In the genomic region with DNA sequence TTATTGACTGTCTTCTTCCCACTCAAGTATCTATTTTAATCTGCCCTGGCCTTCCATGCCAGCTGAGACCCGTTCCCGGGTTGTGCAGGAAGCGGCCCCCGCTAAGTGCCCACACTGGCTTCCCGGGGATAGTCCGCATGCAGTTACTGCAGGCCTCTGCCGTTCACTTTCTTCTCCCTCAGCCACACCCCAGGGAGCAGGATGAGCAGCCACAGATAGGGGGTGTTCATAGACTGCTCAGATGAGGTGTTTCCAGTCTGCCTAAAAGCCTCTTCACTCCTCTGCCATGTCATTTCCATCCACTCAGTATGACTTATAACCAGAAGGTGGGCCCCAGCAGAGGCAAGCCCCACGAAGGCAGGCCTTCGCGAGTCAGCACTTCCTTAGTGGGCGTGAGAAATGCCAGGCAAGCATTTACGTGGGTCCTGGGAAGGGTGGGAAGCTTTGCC, we compare ENCODE assay signal across 11 cellular contexts. TPM values are rescaled to one million over a fixed set of nuclear protein-coding genes. Genes with fewer than 3 reads are reported as not detected.
A peak's percentile ranks its signal among the peaks of the same experiment; 100 is the strongest.
DNase-seq lines count a peak whose midpoint lies in the region; ATAC-seq, FAIRE-seq and TF ChIP-seq lines count a peak whose summit lies in the region.
"Had no signal": no experiment of that assay in that cellular context is flagged by ENCODE, and none has a peak within 500 bp of the region (broad histone marks: within the 10 kb centered on the region; RNA-seq: fewer than 3 reads in every experiment).

No MANE protein-coding gene starts in this region.

- H3K79me2 ChIP-seq in HepG2 (ENCODE audit: insufficient read depth, low read length): peaks cover 49% of the 10 kb centered on the region

- no TSS peak for BruUV-seq in HepG2 (replicated peaks; lab: Mats Ljungman, UMichigan)

- no peak overlapping the region for H2AFZ ChIP-seq in HepG2 (ENCODE audit: low read length)

- peaks cover 17 to 52% of the 10 kb centered on the region in 2 experiments; a peak in 4 of 5 replicates for H3K36me3 ChIP-seq in HepG2 (replicated peaks in 1 of 2; ENCODE audit: control insufficient read depth in 1 of 2, insufficient read depth in 2 of 2, low read length in 2 of 2)
- peaks cover 7 to 53% (median 49%) of the 10 kb centered on the region in 4 donors for H3K36me3 ChIP-seq in stomach
- peaks cover 2% of the 10 kb centered on the region for H3K36me3 ChIP-seq in brain microvascular endothelial cell (replicated peaks)

- H3K27ac Mint-ChIP-seq in activated naive CD4-positive, alpha-beta T cell treated with anti-CD3 and anti-CD28 coated beads, Interleukin-2, amount 10 ng/mL, durations not matched to agents 7 days and 5 days: no peak overlapping the region
- H3K27ac Mint-ChIP-seq in activated naive CD8-positive, alpha-beta T cell treated with anti-CD3 and anti-CD28 coated beads, Interleukin-2, amount 10 ng/mL, durations not matched to agents 7 days and 5 days: peak overlapping the region; percentile 42

- intact Hi-C loops in HepG2 (cut with micrococcal nuclease; ENCODE audit: unreplicated experiment): no loop called here
- intact Hi-C loops in stomach (cut with DNase I; ENCODE audit: low total_unique reads): no loop called here

- FAIRE-seq in HepG2 (lab: Jason Lieb, UNC) (no peak), GM19239 (lab: Jason Lieb, UNC) (no peak)

- H3K27me3 ChIP-seq in HepG2 (ENCODE audit: control insufficient read depth in 1 of 2, insufficient read depth in 2 of 2, low read length in 2 of 2) (no peaks in the 10 kb centered on the region), stomach (no peaks in the 10 kb centered on the region), brain microvascular endothelial cell (replicated peaks) (no peaks in the 10 kb centered on the region)

- H3K4me2 ChIP-seq in HepG2 (ENCODE audit: low read depth, low read length): no peak overlapping the region

- DNase-seq in activated naive CD4-positive, alpha-beta T cell treated with Interleukin-2 at 50 U/mL for 16 hours: peak; percentile 39
- no peak for DNase-seq in activated naive CD4-positive, alpha-beta T cell treated with anti-CD3 and anti-CD28 coated beads, Interleukin-2, amount 10 ng/mL, durations not matched to agents 7 days and 5 days
- DNase-seq in activated naive CD8-positive, alpha-beta T cell treated with anti-CD3 and anti-CD28 coated beads, Interleukin-2, amount 10 ng/mL, durations not matched to agents 7 days and 5 days: no peak
- DNase-seq in HepG2 (ENCODE audit: low spot score) (no peak), stomach (no peak), GM19239 (ENCODE audit: insufficient read length, low spot score) (no peak), brain microvascular endothelial cell (no peak)
- DNase-seq: naive B cell, NCI-H510A, SW 1271 had no signal

- H3K36me3 Mint-ChIP-seq in activated naive CD4-positive, alpha-beta T cell treated with anti-CD3 and anti-CD28 coated beads, Interleukin-2, amount 10 ng/mL, durations not matched to agents 7 days and 5 days: peaks cover 27% of the 10 kb centered on the region
- H3K36me3 Mint-ChIP-seq in activated naive CD8-positive, alpha-beta T cell treated with anti-CD3 and anti-CD28 coated beads, Interleukin-2, amount 10 ng/mL, durations not matched to agents 7 days and 5 days: peaks cover 40% of the 10 kb centered on the region

- no peaks in the 10 kb centered on the region for H3K9me3 ChIP-seq in HepG2 (ENCODE audit: low read length)
- H3K9me3 ChIP-seq in stomach: no peaks in the 10 kb centered on the region

- no peak for TF ChIP-seq RAD21 in HepG2 (CRISPR knock-in tag; IDR thresholded peaks at IDR 0.05)

- CTCF ChIA-PET in activated naive CD4-positive, alpha-beta T cell treated with anti-CD3 and anti-CD28 coated beads, Interleukin-2, amount 10 ng/mL, durations not matched to agents 7 days and 5 days (lab: Charles Lee): interaction anchor here (1.0 kb wide), 1 partner anchor 12 kb away, joined by 7 read pairs; the partner anchor contains the start of gene RASD1
- CTCF ChIA-PET in HepG2 (lab: Yijun Ruan, JAX; ENCODE audit: low intra/inter-chr PET ratio, low total read pairs): no interaction called here

- no peaks in the 10 kb centered on the region for H3K9me3 Mint-ChIP-seq in activated naive CD4-positive, alpha-beta T cell treated with anti-CD3 and anti-CD28 coated beads, Interleukin-2, amount 10 ng/mL, durations not matched to agents 7 days and 5 days
- no peaks in the 10 kb centered on the region for H3K9me3 Mint-ChIP-seq in activated naive CD8-positive, alpha-beta T cell treated with anti-CD3 and anti-CD28 coated beads, Interleukin-2, amount 10 ng/mL, durations not matched to agents 7 days and 5 days
- H3K9me3 Mint-ChIP-seq: naive B cell had no signal

- TF ChIP-seq EP300 in HepG2 (IDR thresholded peaks at IDR 0.05; ENCODE audit: low read depth in 2 of 2, low read length in 2 of 2): no peak
- TF ChIP-seq EP300 in HepG2 (CRISPR knock-in tag; IDR thresholded peaks at IDR 0.05; ENCODE audit: borderline replicate concordance): no peak
- TF ChIP-seq EP300 in stomach (IDR thresholded peaks at IDR 0.05): no peak

- H4K20me1 ChIP-seq in HepG2 (ENCODE audit: insufficient read depth, low read length): 0 out of 2 replicates have a peak, but pooled peaks cover 2% of the 10 kb centered on the region

- H3K27ac ChIP-seq in HepG2 (ENCODE audit: extremely low read length, insufficient read depth, low read length) (no peak overlapping the region), temporal lobe (ENCODE audit: low read depth, low read length) (peak overlapping the region; percentile 36), stomach (no peak overlapping the region), brain microvascular endothelial cell (no peak overlapping the region)

- peaks cover 35% of the 10 kb centered on the region for H3K4me1 Mint-ChIP-seq in activated naive CD4-positive, alpha-beta T cell treated with anti-CD3 and anti-CD28 coated beads, Interleukin-2, amount 10 ng/mL, durations not matched to agents 7 days and 5 days
- peaks cover 49% of the 10 kb centered on the region for H3K4me1 Mint-ChIP-seq in activated naive CD8-positive, alpha-beta T cell treated with anti-CD3 and anti-CD28 coated beads, Interleukin-2, amount 10 ng/mL, durations not matched to agents 7 days and 5 days

- WGBS in HepG2 (ENCODE audit: low lambda C conversion rate): 84% methylated on average over 12 of the region's 12 CpGs
- 63 to 79% (median 70%) methylated on average over 12 of the region's 12 CpGs for WGBS in stomach, 5 donors

- H3K27me3 Mint-ChIP-seq in activated naive CD4-positive, alpha-beta T cell treated with anti-CD3 and anti-CD28 coated beads, Interleukin-2, amount 10 ng/mL, durations not matched to agents 7 days and 5 days: no peaks in the 10 kb centered on the region
- H3K27me3 Mint-ChIP-seq in activated naive CD8-positive, alpha-beta T cell treated with anti-CD3 and anti-CD28 coated beads, Interleukin-2, amount 10 ng/mL, durations not matched to agents 7 days and 5 days: no peaks in the 10 kb centered on the region
- H3K27me3 Mint-ChIP-seq: naive B cell had no signal

- peak; percentile 83 for ATAC-seq in activated naive CD8-positive, alpha-beta T cell treated with anti-CD3 and anti-CD28 coated beads, Interleukin-2, amount 10 ng/mL, durations not matched to agents 7 days and 5 days (ENCODE audit: low read depth)
- ATAC-seq in HepG2: no peak

- H3K4me1 ChIP-seq in HepG2 (ENCODE audit: insufficient read depth, low read length): peaks cover 45% of the 10 kb centered on the region
- peaks cover 4 to 33% (median 21%) of the 10 kb centered on the region in 4 donors for H3K4me1 ChIP-seq in stomach

- POLR2A ChIA-PET in activated naive CD8-positive, alpha-beta T cell treated with anti-CD3 and anti-CD28 coated beads, Interleukin-2, amount 10 ng/mL, durations not matched to agents 7 days and 5 days (lab: Charles Lee): no interaction called here
- POLR2A ChIA-PET in HepG2 (lab: Yijun Ruan, JAX): interaction anchor here (0.7 kb wide), 1 partner anchor 12 kb away, joined by 4 read pairs; the partner anchor contains the start of gene RASD1

- in situ Hi-C loops in HepG2 (cut with HindIII; ENCODE audit: extremely low pct_ligation_motif_present, low pct_unique_long_range_greater_than_20kb) (no loop called here), brain microvascular endothelial cell (cut with HindIII; ENCODE audit: low pct_ligation_motif_present, low sequenced_read_pairs) (no loop called here)

- no peak overlapping the region for H3K4me3 Mint-ChIP-seq in activated naive CD4-positive, alpha-beta T cell treated with anti-CD3 and anti-CD28 coated beads, Interleukin-2, amount 10 ng/mL, durations not matched to agents 7 days and 5 days
- no peak overlapping the region for H3K4me3 Mint-ChIP-seq in activated naive CD8-positive, alpha-beta T cell treated with anti-CD3 and anti-CD28 coated beads, Interleukin-2, amount 10 ng/mL, durations not matched to agents 7 days and 5 days
- H3K4me3 Mint-ChIP-seq: naive B cell had no signal

- H3K4me3 ChIP-seq in HepG2 (replicated peaks in 1 of 3; ENCODE audit: insufficient read depth in 1 of 3, low read depth in 2 of 3, low read length in 3 of 3) (no peak overlapping the region), stomach (no peak overlapping the region), brain microvascular endothelial cell (ENCODE audit: low read depth, low read length) (no peak overlapping the region)

- no peak overlapping the region for H3K9ac ChIP-seq in HepG2 (ENCODE audit: insufficient read depth, low read depth, low read length)

- TF ChIP-seq POLR2A in HepG2 (IDR thresholded peaks at IDR 0.05; ENCODE audit: insufficient read depth in 1 of 2, low read depth in 2 of 2, low read length in 2 of 2) (no peak), stomach (IDR thresholded peaks at IDR 0.05) (no peak)

- TF ChIP-seq CTCF in HepG2 (CRISPR knock-in tag; IDR thresholded peaks at IDR 0.05) (no peak), stomach (IDR thresholded peaks at IDR 0.05) (no peak), brain microvascular endothelial cell (IDR thresholded peaks at IDR 0.05; ENCODE audit: low read depth, low read length, missing control alignments) (no peak)

RNA-seq across cellular contexts. Expression of gene MED9, which starts 7.7 kb away (rescaled TPM):
- total RNA-seq in activated naive CD8-positive, alpha-beta T cell treated with anti-CD3 and anti-CD28 coated beads, Interleukin-2, amount 10 ng/mL, durations not matched to agents 7 days and 5 days: 10 to 100 TPM; 17.8 to 20.6 TPM
- total RNA-seq in HepG2 (2016; rRNA removed; fragmentation: Illumina TruSeq; extraction: Trizol): 11.7 and 15.1 TPM in 2 replicates
- 4.0 and 4.2 TPM in 2 replicates for total RNA-seq in HepG2 (2016; cell fraction: cytosol; rRNA removed; fragmentation: Illumina TruSeq; extraction: Trizol; ENCODE audit: low read depth)
- 11.7 and 14.4 TPM in 2 replicates for total RNA-seq in HepG2 (2016; cell fraction: insoluble cytoplasmic fraction; rRNA removed; fragmentation: Illumina TruSeq; extraction: Trizol)
- total RNA-seq in HepG2 (2016; cell fraction: membrane; rRNA removed; fragmentation: Illumina TruSeq; extraction: Trizol): 9.8 and 10.7 TPM in 2 replicates
- 10.8 and 11.7 TPM in 2 replicates for total RNA-seq in HepG2 (2016; cell fraction: nucleus; rRNA removed; fragmentation: Illumina TruSeq; extraction: Trizol)
- 11.9 and 14.4 TPM in 2 replicates for polyA plus RNA-seq in HepG2 (2011; rRNA removed)
- polyA plus RNA-seq in HepG2 (2011; cell fraction: cytosol; rRNA removed): 18.3 and 21.5 TPM in 2 replicates
- polyA plus RNA-seq in HepG2 (2011; cell fraction: nucleus; rRNA removed): 15.4 and 17.5 TPM in 2 replicates
- 9.2 and 11.4 TPM in 2 replicates for polyA plus RNA-seq in HepG2 (2012)
- polyA plus RNA-seq in HepG2 (2016; cell fraction: cytosol; fragmentation: Illumina TruSeq; extraction: Trizol; ENCODE audit: low read depth): 3.0 and 3.1 TPM in 2 replicates
- polyA plus RNA-seq in HepG2 (2016; cell fraction: insoluble cytoplasmic fraction; fragmentation: Illumina TruSeq; extraction: Trizol; ENCODE audit: low read depth): 11.2 and 12.0 TPM in 2 replicates
- polyA plus RNA-seq in HepG2 (2016; cell fraction: membrane; fragmentation: Illumina TruSeq; extraction: Trizol; ENCODE audit: low read depth): 6.4 and 7.0 TPM in 2 replicates
- 11.4 and 12.6 TPM in 2 replicates for polyA plus RNA-seq in HepG2 (2016; cell fraction: nucleus; fragmentation: Illumina TruSeq; extraction: Trizol; ENCODE audit: insufficient read depth, low read depth)
- polyA minus RNA-seq in HepG2 (2011; rRNA and poly(A)+ RNA removed; ENCODE audit: low replicate concordance): 21.1 and 25.1 TPM in 2 replicates
- polyA minus RNA-seq in HepG2 (2011; cell fraction: cytosol; rRNA and poly(A)+ RNA removed): 9.8 and 9.9 TPM in 2 replicates
- polyA minus RNA-seq in HepG2 (2011; cell fraction: nucleus; rRNA and poly(A)+ RNA removed): 24.2 and 25.4 TPM in 2 replicates
- total RNA-seq in temporal lobe: 10.8 TPM
- 10 to 100 TPM in 2 of 5 donors, 1 to 10 TPM in 3; 2.9 to 14.5 (median 6.7) TPM for total RNA-seq in stomach
- polyA plus RNA-seq in stomach: 10 to 100 TPM; 11.2 to 14.1 (median 12.3) TPM

RNA-seq across cellular contexts. Expression of gene RASD1, which starts 11.7 kb away (rescaled TPM):
- total RNA-seq in activated naive CD8-positive, alpha-beta T cell treated with anti-CD3 and anti-CD28 coated beads, Interleukin-2, amount 10 ng/mL, durations not matched to agents 7 days and 5 days: 1 to 10 TPM; 1.3 to 2.3 TPM
- total RNA-seq in HepG2 (2016; rRNA removed; fragmentation: Illumina TruSeq; extraction: Trizol): 1.4 and 1.6 TPM in 2 replicates
- total RNA-seq in HepG2 (2016; cell fraction: cytosol; rRNA removed; fragmentation: Illumina TruSeq; extraction: Trizol; ENCODE audit: low read depth): 0.71 and 0.91 TPM in 2 replicates
- total RNA-seq in HepG2 (2016; cell fraction: insoluble cytoplasmic fraction; rRNA removed; fragmentation: Illumina TruSeq; extraction: Trizol): 1.4 and 1.9 TPM in 2 replicates
- total RNA-seq in HepG2 (2016; cell fraction: membrane; rRNA removed; fragmentation: Illumina TruSeq; extraction: Trizol): 1.5 and 1.7 TPM in 2 replicates
- total RNA-seq in HepG2 (2016; cell fraction: nucleus; rRNA removed; fragmentation: Illumina TruSeq; extraction: Trizol): 0.99 and 1.1 TPM in 2 replicates
- 4.2 and 8.9 TPM in 2 replicates for polyA plus RNA-seq in HepG2 (2011; rRNA removed)
- 4.3 and 4.7 TPM in 2 replicates for polyA plus RNA-seq in HepG2 (2011; cell fraction: cytosol; rRNA removed)
- polyA plus RNA-seq in HepG2 (2011; cell fraction: nucleus; rRNA removed): 6.6 and 7.6 TPM in 2 replicates
- polyA plus RNA-seq in HepG2 (2012): 2.1 and 6.2 TPM in 2 replicates
- polyA plus RNA-seq in HepG2 (2016; cell fraction: cytosol; fragmentation: Illumina TruSeq; extraction: Trizol; ENCODE audit: low read depth): 0.32 and 0.38 TPM in 2 replicates
- 1.7 and 1.8 TPM in 2 replicates for polyA plus RNA-seq in HepG2 (2016; cell fraction: insoluble cytoplasmic fraction; fragmentation: Illumina TruSeq; extraction: Trizol; ENCODE audit: low read depth)
- polyA plus RNA-seq in HepG2 (2016; cell fraction: membrane; fragmentation: Illumina TruSeq; extraction: Trizol; ENCODE audit: low read depth): 0.63 and 0.72 TPM in 2 replicates
- polyA plus RNA-seq in HepG2 (2016; cell fraction: nucleus; fragmentation: Illumina TruSeq; extraction: Trizol; ENCODE audit: insufficient read depth, low read depth): 2.7 and 3.4 TPM in 2 replicates
- polyA minus RNA-seq in HepG2 (2011; rRNA and poly(A)+ RNA removed; ENCODE audit: low replicate concordance): 3.9 and 12.1 TPM in 2 replicates
- polyA minus RNA-seq in HepG2 (2011; cell fraction: cytosol; rRNA and poly(A)+ RNA removed): 6.2 and 6.6 TPM in 2 replicates
- 1.7 and 3.1 TPM in 2 replicates for polyA minus RNA-seq in HepG2 (2011; cell fraction: nucleus; rRNA and poly(A)+ RNA removed)
- total RNA-seq in temporal lobe: 7.4 TPM
- 10 to 100 TPM in 4 of 5 donors, 1 to 10 TPM in 1; 3.7 to 72.9 (median 25.0) TPM for total RNA-seq in stomach
- polyA plus RNA-seq in stomach: 10 to 100 TPM in 2 of 3 donors, 1 to 10 TPM in 1; 9.5 to 15.0 (median 10.7) TPM
